In genomic region chr4:151315212-151315886, GRCh38 we compare ENCODE assay signal across 13 cellular contexts. TPM values are rescaled to one million over a fixed set of nuclear protein-coding genes. Genes with fewer than 3 reads are reported as not detected.
DNase-seq lines count a peak whose midpoint lies in the region; ATAC-seq, FAIRE-seq and TF ChIP-seq lines count a peak whose summit lies in the region.
"Had no signal": no experiment of that assay in that cellular context is flagged by ENCODE, and none has a peak within 500 bp of the region (broad histone marks: within the 10 kb centered on the region; RNA-seq: fewer than 3 reads in every experiment).

No MANE protein-coding gene starts in this region.

- no peaks in the 10 kb centered on the region for H3K9me3 ChIP-seq in trophoblast cell (ENCODE audit: insufficient read depth, low read depth, low read length)

- H3K79me2 ChIP-seq in trophoblast cell (ENCODE audit: control insufficient read depth, insufficient read depth, low read length, poor library complexity), result no peaks in the 10 kb centered on the region

- POLR2A ChIA-PET in WTC11 (lab: Charles Lee), result no interaction called here

- H3K27ac ChIP-seq in trophoblast cell (ENCODE audit: low read depth, low read length), result peak overlapping the region; percentile 10

- no peak overlapping the region for H2BK12ac ChIP-seq in trophoblast cell (ENCODE audit: low read length)

- no peaks in the 10 kb centered on the region for H3K36me3 ChIP-seq in trophoblast cell (ENCODE audit: control insufficient read depth in 1 of 2, insufficient read depth in 2 of 2, low read length in 2 of 2)

- no peak overlapping the region for H2BK120ac ChIP-seq in trophoblast cell (ENCODE audit: insufficient read depth, low read length, poor library complexity)

- H3K27ac Mint-ChIP-seq in WTC11, result peak overlapping the region; percentile 71; the same call in 1 of the 2 replicates
- H3K27ac Mint-ChIP-seq in stimulated activated naive B cell treated with anti-CD40 and anti-IgM and Interleukin-4, amounts not matched to agents 10 μg/mL and 1 μg/mL and 100 μg/mL, for 72 hours, result no peak overlapping the region

- H3K4me1 ChIP-seq in trophoblast cell (ENCODE audit: control insufficient read depth in 1 of 2, insufficient read depth in 2 of 2, low read length in 2 of 2), result peaks cover 0 to 13% of the 10 kb centered on the region in 2 experiments

- H3K23ac ChIP-seq in trophoblast cell (ENCODE audit: low read length), result no peak overlapping the region

- no peaks in the 10 kb centered on the region for H3K27me3 ChIP-seq in trophoblast cell (ENCODE audit: insufficient read depth, low read length)

- H3K4me1 Mint-ChIP-seq in WTC11, result peaks cover 40% of the 10 kb centered on the region
- no peaks in the 10 kb centered on the region for H3K4me1 Mint-ChIP-seq in stimulated activated naive B cell treated with anti-CD40 and anti-IgM and Interleukin-4, amounts not matched to agents 10 μg/mL and 1 μg/mL and 100 μg/mL, for 72 hours

- no peak overlapping the region for H3K4me3 Mint-ChIP-seq in WTC11
- H3K4me3 Mint-ChIP-seq in stimulated activated naive B cell treated with anti-CD40 and anti-IgM and Interleukin-4, amounts not matched to agents 10 μg/mL and 1 μg/mL and 100 μg/mL, for 72 hours, result no peak overlapping the region

- H3K14ac ChIP-seq in trophoblast cell (ENCODE audit: low read length), result no peak overlapping the region

- ATAC-seq in WTC11 (no peak), GM18873 (IDR thresholded peaks at IDR 0.05; ENCODE audit: low FRiP score, unreplicated experiment) (no peak)
- no peak for ATAC-seq in stimulated activated naive B cell treated with anti-CD40 and anti-IgM and Interleukin-4, amounts not matched to agents 10 μg/mL and 1 μg/mL and 100 μg/mL, for 72 hours (replicated peaks)

- no peaks in the 10 kb centered on the region for H3K27me3 Mint-ChIP-seq in WTC11 (ENCODE audit: low read depth)
- peaks cover 3% of the 10 kb centered on the region in 2 donors for H3K27me3 Mint-ChIP-seq in stimulated activated naive B cell treated with anti-CD40 and anti-IgM and Interleukin-4, amounts not matched to agents 10 μg/mL and 1 μg/mL and 100 μg/mL, for 72 hours

- H2AK5ac ChIP-seq in trophoblast cell (ENCODE audit: low read length), result no peak overlapping the region

- H3K4me3 ChIP-seq in trophoblast cell (ENCODE audit: low read depth, low read length), result no peak overlapping the region

- DNase-seq in EH (ENCODE audit: low read depth) (peak; percentile 31), WTC11 (ENCODE audit: low spot score) (no peak), glomerular endothelial cell (ENCODE audit: extremely low read depth, low read depth, low spot score) (peak; percentile 37), trophoblast cell (peak in 1 of 2 donors; percentile 47), RCC 7860 (ENCODE audit: low spot score) (no peak), NCI-H69 (lab: John Stamatoyannopoulos, UW) (no peak)
- no peak for DNase-seq in stimulated activated naive B cell treated with anti-CD40 and anti-IgM and Interleukin-4, amounts not matched to agents 10 μg/mL and 1 μg/mL and 100 μg/mL, for 72 hours
- DNase-seq: activated CD4-positive, alpha-beta T cell treated with anti-CD3 and anti-CD28 coated beads for 4 hours; NCI-H510A treated with DMSO at 0.1 percent for 48 hours; stimulated activated CD4-positive, alpha-beta T cell treated with anti-CD3 and anti-CD28 coated beads, Interleukin-15, amount 100 ng/mL, for 24 hours had no signal

- no peak overlapping the region for H3K4me2 ChIP-seq in trophoblast cell (ENCODE audit: low read length)

- no peak overlapping the region for H3K9ac ChIP-seq in trophoblast cell (ENCODE audit: low read length)

- no peak for TF ChIP-seq CTCF in WTC11 (IDR thresholded peaks at IDR 0.05)

- H2AFZ ChIP-seq in trophoblast cell (ENCODE audit: insufficient read depth, low read length, poor library complexity), result no peak overlapping the region

- no peak for FAIRE-seq in RCC 7860 (lab: Jason Lieb, UNC)

- no peak overlapping the region for H4K8ac ChIP-seq in trophoblast cell (ENCODE audit: low read depth, low read length)

- no peak overlapping the region for H3K4ac ChIP-seq in trophoblast cell (ENCODE audit: low read depth, low read length)

- WGBS in trophoblast cell (ENCODE audit: extremely low coverage, insufficient coverage, insufficient read length), result no CpG with 5 or more reads among the region's 2 CpGs

- CTCF ChIA-PET in WTC11 (lab: Charles Lee), result interaction anchor here (0.7 kb wide), 1 partner anchor 38 kb away, joined by 3 read pairs; the partner anchor contains the start of gene PRSS48

- H2BK5ac ChIP-seq in trophoblast cell (ENCODE audit: low read depth, low read length, poor library complexity), result no peak overlapping the region

- H3K9me3 Mint-ChIP-seq in WTC11, result peaks cover 3% of the 10 kb centered on the region
- H3K9me3 Mint-ChIP-seq in stimulated activated naive B cell treated with anti-CD40 and anti-IgM and Interleukin-4, amounts not matched to agents 10 μg/mL and 1 μg/mL and 100 μg/mL, for 72 hours, result no peaks in the 10 kb centered on the region

- peaks cover 18% of the 10 kb centered on the region for H3K36me3 Mint-ChIP-seq in WTC11
- no peaks in the 10 kb centered on the region for H3K36me3 Mint-ChIP-seq in stimulated activated naive B cell treated with anti-CD40 and anti-IgM and Interleukin-4, amounts not matched to agents 10 μg/mL and 1 μg/mL and 100 μg/mL, for 72 hours

- H3K18ac ChIP-seq in trophoblast cell (ENCODE audit: low read length), result no peak overlapping the region

- no peak overlapping the region for H4K12ac ChIP-seq in trophoblast cell (ENCODE audit: low read depth, low read length)

- H3K79me1 ChIP-seq in trophoblast cell (ENCODE audit: low read length), result peaks cover 2% of the 10 kb centered on the region

- H4K91ac ChIP-seq in trophoblast cell (ENCODE audit: low read depth, low read length), result no peak overlapping the region

TF ChIP-seq in WTC11, 78 proteins besides CTCF, POLR2A, EP300 and RAD21:
- no peak for TF ChIP-seq ZNF396 (CRISPR knock-in tag; IDR thresholded peaks at IDR 0.05; ENCODE audit: borderline replicate concordance)
- TF ChIP-seq ZNF121 (CRISPR knock-in tag; IDR thresholded peaks at IDR 0.05), result 0 out of 2 replicates have a peak, but pooled peaks have one; percentile 27

RNA-seq across cellular contexts. Expression of gene SH3D19, which starts 10.1 kb away (rescaled TPM):
- 39.2 to 41.6 TPM (median 41.4 TPM) in 3 replicates for total RNA-seq in WTC11 (2021)
- total RNA-seq in glomerular endothelial cell, result 73.4 and 79.8 TPM in 2 replicates
- 18.8 and 19.1 TPM in 2 replicates for polyA plus RNA-seq in trophoblast cell (2013)

RNA-seq across cellular contexts. Expression of gene PRSS48, which starts 38.4 kb away (rescaled TPM):
- total RNA-seq in WTC11 (2021) (not detected in 3 replicates), glomerular endothelial cell (not detected in 2 replicates)
- polyA plus RNA-seq in trophoblast cell (2013), result not detected in 2 replicates
- total RNA-seq: H4 had no signal
- polyA plus RNA-seq: BJ had no signal

Comparison
In these comparisons a context has a peak if more than half of its experiments do, and no peak if none do; other contexts are left out.
1. DNase-seq: peak in EH (single experiment) and glomerular endothelial cell (single experiment); none in WTC11 (single experiment), RCC 7860 (single experiment), NCI-H69 (single experiment) and stimulated activated naive B cell treated with anti-CD40 and anti-IgM and Interleukin-4, amounts not matched to agents 10 μg/mL and 1 μg/mL and 100 μg/mL, for 72 hours (single experiment).